ENCODE assay signal across 34 cellular contexts in the genomic region with DNA sequence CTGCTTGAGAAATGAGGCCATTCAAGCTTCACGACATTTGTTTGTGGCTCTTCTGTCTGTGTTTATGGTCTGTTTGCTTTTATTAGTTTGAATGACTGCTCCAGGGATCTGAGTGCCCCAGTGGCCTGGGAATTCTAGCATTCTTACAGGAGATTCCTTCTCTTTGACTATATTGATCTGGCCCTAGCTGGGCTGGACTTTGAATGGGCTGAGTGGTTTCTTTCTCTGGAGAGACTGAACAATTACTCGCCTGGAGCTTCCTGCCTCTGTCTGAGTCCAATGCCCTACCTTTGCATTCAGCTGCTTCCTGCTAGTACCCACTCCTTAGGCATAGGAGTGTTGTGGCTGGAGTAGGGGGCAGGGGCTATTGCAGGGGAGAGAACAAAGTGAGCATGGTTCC. TPM values are rescaled to one million over a fixed set of nuclear protein-coding genes. Genes with fewer than 3 reads are reported as not detected.
"Had no signal": no experiment of that assay in that cellular context is flagged by ENCODE, and none has a peak within 500 bp of the region (broad histone marks: within the 10 kb centered on the region; RNA-seq: fewer than 3 reads in every experiment).

No MANE protein-coding gene starts in this region.

- H3K4me3 Mint-ChIP-seq: activated CD4-positive, alpha-beta memory T cell treated with anti-CD3 and anti-CD28 coated beads for 36 hours; activated CD4-positive, alpha-beta T cell treated with anti-CD3 and anti-CD28 coated beads, Interleukin-2, amount 10 ng/mL, durations not matched to agents 24 days and 14 days; activated naive CD4-positive, alpha-beta T cell treated with anti-CD3 and anti-CD28 coated beads, Interleukin-2, amount 10 ng/mL, durations not matched to agents 7 days and 5 days; activated naive CD8-positive, alpha-beta T cell treated with anti-CD3 and anti-CD28 coated beads, Interleukin-2, amount 10 ng/mL, durations not matched to agents 7 days and 5 days; brain; nephron; stimulated activated memory B cell treated with anti-CD40 and anti-IgM and Interleukin-4, amounts not matched to agents 10 μg/mL and 1 μg/mL and 100 μg/mL, for 72 hours; stimulated activated naive CD8-positive, alpha-beta T cell treated with anti-CD3 and anti-CD28 coated beads, Interleukin-15, amount 100 ng/mL, for 72 hours; T-helper 17 cell had no signal

- H3K9me3 ChIP-seq: ascending aorta, colonic mucosa, left ventricle myocardium inferior, mucosa of descending colon, neutrophil, sigmoid colon, thyroid gland, upper lobe of left lung, vagina had no signal

- H3K36me3 Mint-ChIP-seq: activated CD4-positive, alpha-beta memory T cell treated with anti-CD3 and anti-CD28 coated beads for 36 hours; activated naive CD4-positive, alpha-beta T cell treated with anti-CD3 and anti-CD28 coated beads, Interleukin-2, amount 10 ng/mL, durations not matched to agents 7 days and 5 days; activated naive CD8-positive, alpha-beta T cell treated with anti-CD3 and anti-CD28 coated beads, Interleukin-2, amount 10 ng/mL, durations not matched to agents 7 days and 5 days; brain; stimulated activated memory B cell treated with anti-CD40 and anti-IgM and Interleukin-4, amounts not matched to agents 10 μg/mL and 1 μg/mL and 100 μg/mL, for 72 hours had no signal

- H3K27ac Mint-ChIP-seq: activated CD4-positive, alpha-beta memory T cell treated with anti-CD3 and anti-CD28 coated beads for 36 hours; activated CD4-positive, alpha-beta T cell treated with anti-CD3 and anti-CD28 coated beads, Interleukin-2, amount 10 ng/mL, durations not matched to agents 24 days and 14 days; activated naive CD4-positive, alpha-beta T cell treated with anti-CD3 and anti-CD28 coated beads, Interleukin-2, amount 10 ng/mL, durations not matched to agents 7 days and 5 days; activated naive CD8-positive, alpha-beta T cell treated with anti-CD3 and anti-CD28 coated beads, Interleukin-2, amount 10 ng/mL, durations not matched to agents 7 days and 5 days; brain; stimulated activated memory B cell treated with anti-CD40 and anti-IgM and Interleukin-4, amounts not matched to agents 10 μg/mL and 1 μg/mL and 100 μg/mL, for 72 hours; stimulated activated naive CD8-positive, alpha-beta T cell treated with anti-CD3 and anti-CD28 coated beads, Interleukin-15, amount 100 ng/mL, for 72 hours; T-helper 17 cell had no signal

- H3K27me3 Mint-ChIP-seq: activated CD4-positive, alpha-beta memory T cell treated with anti-CD3 and anti-CD28 coated beads for 36 hours; activated CD4-positive, alpha-beta T cell treated with anti-CD3 and anti-CD28 coated beads, Interleukin-2, amount 10 ng/mL, durations not matched to agents 24 days and 14 days; activated naive CD4-positive, alpha-beta T cell treated with anti-CD3 and anti-CD28 coated beads, Interleukin-2, amount 10 ng/mL, durations not matched to agents 7 days and 5 days; activated naive CD8-positive, alpha-beta T cell treated with anti-CD3 and anti-CD28 coated beads, Interleukin-2, amount 10 ng/mL, durations not matched to agents 7 days and 5 days; stimulated activated naive CD8-positive, alpha-beta T cell treated with anti-CD3 and anti-CD28 coated beads, Interleukin-15, amount 100 ng/mL, for 72 hours; T-helper 17 cell had no signal

- DNase-seq: activated CD4-positive, alpha-beta memory T cell treated with anti-CD3 and anti-CD28 coated beads for 36 hours; activated CD4-positive, alpha-beta T cell treated with anti-CD3 and anti-CD28 coated beads, Interleukin-2, amount 10 ng/mL, durations not matched to agents 24 days and 14 days; activated CD4-positive, CD25-positive, alpha-beta regulatory T cell treated with anti-CD3 and anti-CD28 coated beads, Interleukin-2, amount 50 U/mL, for 72 hours; activated CD8-positive, alpha-beta memory T cell treated with anti-CD3 and anti-CD28 coated beads, Interleukin-2, amount 50 U/mL, for 4 hours; activated gamma-delta T cell; activated naive CD4-positive, alpha-beta T cell treated with anti-CD3 and anti-CD28 coated beads, Interleukin-2, amount 10 ng/mL, durations not matched to agents 7 days and 5 days; activated naive CD8-positive, alpha-beta T cell treated with anti-CD3 and anti-CD28 coated beads, Interleukin-2, amount 10 ng/mL, durations not matched to agents 7 days and 5 days; activated T-cell treated with anti-CD3 and anti-CD28 coated beads, Interleukin-2, amount 50 U/mL, for 1 hour; cerebellar nuclear complex; colonic mucosa; effector CD8-positive, alpha-beta T cell; foreskin fibroblast; head of caudate nucleus; left ventricle myocardium inferior; mucosa of descending colon; retina; sigmoid colon; small intestine; stimulated activated CD4-positive, alpha-beta T cell treated with anti-CD3 and anti-CD28 coated beads, Interleukin-4, amount 100 ng/mL, for 24 hours; stimulated activated naive CD8-positive, alpha-beta T cell treated with anti-CD3 and anti-CD28 coated beads, Interleukin-15, amount 100 ng/mL, for 72 hours; T-helper 17 cell; T1000; thyroid gland; upper lobe of left lung; WERI-Rb-1 had no signal

- H3K4me1 Mint-ChIP-seq: activated CD4-positive, alpha-beta T cell treated with anti-CD3 and anti-CD28 coated beads, Interleukin-2, amount 10 ng/mL, durations not matched to agents 24 days and 14 days; activated naive CD4-positive, alpha-beta T cell treated with anti-CD3 and anti-CD28 coated beads, Interleukin-2, amount 10 ng/mL, durations not matched to agents 7 days and 5 days; activated naive CD8-positive, alpha-beta T cell treated with anti-CD3 and anti-CD28 coated beads, Interleukin-2, amount 10 ng/mL, durations not matched to agents 7 days and 5 days; brain; stimulated activated memory B cell treated with anti-CD40 and anti-IgM and Interleukin-4, amounts not matched to agents 10 μg/mL and 1 μg/mL and 100 μg/mL, for 72 hours; stimulated activated naive CD8-positive, alpha-beta T cell treated with anti-CD3 and anti-CD28 coated beads, Interleukin-15, amount 100 ng/mL, for 72 hours; T-helper 17 cell had no signal

- ATAC-seq: mucosa of descending colon; stimulated activated memory B cell treated with anti-CD40 and anti-IgM and Interleukin-4, amounts not matched to agents 10 μg/mL and 1 μg/mL and 100 μg/mL, for 72 hours; stimulated activated naive CD8-positive, alpha-beta T cell treated with anti-CD3 and anti-CD28 coated beads, Interleukin-15, amount 100 ng/mL, for 72 hours; T-helper 17 cell had no signal

- H3K9me3 Mint-ChIP-seq: activated CD4-positive, alpha-beta memory T cell treated with anti-CD3 and anti-CD28 coated beads for 36 hours; activated CD4-positive, alpha-beta T cell treated with anti-CD3 and anti-CD28 coated beads, Interleukin-2, amount 10 ng/mL, durations not matched to agents 24 days and 14 days; activated naive CD4-positive, alpha-beta T cell treated with anti-CD3 and anti-CD28 coated beads, Interleukin-2, amount 10 ng/mL, durations not matched to agents 7 days and 5 days; activated naive CD8-positive, alpha-beta T cell treated with anti-CD3 and anti-CD28 coated beads, Interleukin-2, amount 10 ng/mL, durations not matched to agents 7 days and 5 days; stimulated activated memory B cell treated with anti-CD40 and anti-IgM and Interleukin-4, amounts not matched to agents 10 μg/mL and 1 μg/mL and 100 μg/mL, for 72 hours; stimulated activated naive CD8-positive, alpha-beta T cell treated with anti-CD3 and anti-CD28 coated beads, Interleukin-15, amount 100 ng/mL, for 72 hours had no signal

- H3K27ac ChIP-seq: ascending aorta, cardiac muscle cell, colonic mucosa, left ventricle myocardium inferior, neutrophil, sigmoid colon, thyroid gland, upper lobe of left lung, vagina, WERI-Rb-1 had no signal

- H3K4me3 ChIP-seq: ascending aorta, cardiac muscle cell, colonic mucosa, left ventricle myocardium inferior, lung, mucosa of descending colon, sigmoid colon, thyroid gland, upper lobe of left lung, vagina had no signal

- H3K27me3 ChIP-seq: ascending aorta, cardiac muscle cell, colonic mucosa, neutrophil, sigmoid colon, thyroid gland, upper lobe of left lung, vagina had no signal

- H3K36me3 ChIP-seq: ascending aorta, cardiac muscle cell, colonic mucosa, left ventricle myocardium inferior, neutrophil, sigmoid colon, thyroid gland, upper lobe of left lung, vagina, WERI-Rb-1 had no signal

- H3K4me1 ChIP-seq: ascending aorta, colonic mucosa, left ventricle myocardium inferior, sigmoid colon, thyroid gland, upper lobe of left lung, vagina had no signal

RNA-seq across cellular contexts. Expression of gene EDA, which starts 51.2 kb away (rescaled TPM):
- total RNA-seq: osteocyte had no signal
